8 cellular contexts compared by ENCODE assay signal in genomic region chr2:97992836-97993825, GRCh38. TPM values are rescaled to one million over a fixed set of nuclear protein-coding genes. Genes with fewer than 3 reads are reported as not detected.
DNase-seq lines count a peak whose midpoint lies in the region; TF ChIP-seq lines count a peak whose summit lies in the region.

No MANE protein-coding gene starts in this region.

- H3K4me1 ChIP-seq in neuron (ENCODE audit: insufficient read depth, low read length) (peaks cover 18% of the 10 kb centered on the region), neuronal stem cell (ENCODE audit: control insufficient read depth in 2 of 2, insufficient read depth in 1 of 2, low read depth in 1 of 2, low read length in 2 of 2) (peaks cover 3 to 11% of the 10 kb centered on the region in 2 donors)

- no peak for TF ChIP-seq CTCF in GM06990 (IDR thresholded peaks at IDR 0.05; ENCODE audit: insufficient read depth, low read length, poor library complexity, severe bottlenecking)
- TF ChIP-seq CTCF in NB4 (IDR thresholded peaks at IDR 0.05; ENCODE audit: low read depth, low read length), result no peak

- no peak overlapping the region for H3K4me2 ChIP-seq in neuronal stem cell (ENCODE audit: insufficient read depth, low read length, poor library complexity, severe bottlenecking)

- peaks cover 6% of the 10 kb centered on the region for H3K79me1 ChIP-seq in neuronal stem cell (ENCODE audit: low read depth, low read length)

- no peak overlapping the region for H3K27ac ChIP-seq in neuronal stem cell (replicated peaks; ENCODE audit: low read length)

- no peak overlapping the region for H4K8ac ChIP-seq in neuronal stem cell (ENCODE audit: low read depth, low read length)

- H3K36me3 ChIP-seq in GM06990 (ENCODE audit: control insufficient read depth, insufficient read depth, low read length) (no peaks in the 10 kb centered on the region), neuron (ENCODE audit: insufficient read depth, low read length) (no peaks in the 10 kb centered on the region), neuronal stem cell (replicated peaks in 1 of 2; ENCODE audit: control insufficient read depth in 2 of 2, insufficient read depth in 2 of 2, low read length in 2 of 2) (no peaks in the 10 kb centered on the region)

- TF ChIP-seq POLR2A in NB4 (IDR thresholded peaks at IDR 0.05; ENCODE audit: extremely low read depth, insufficient read length), result no peak

- H3K18ac ChIP-seq in neuronal stem cell (ENCODE audit: low read length), result no peak overlapping the region

- H3K27me3 ChIP-seq in GM06990 (replicated peaks; ENCODE audit: control insufficient read depth, insufficient read depth, low read length) (no peaks in the 10 kb centered on the region), neuron (ENCODE audit: insufficient read depth, low read length) (no peaks in the 10 kb centered on the region), neuronal stem cell (ENCODE audit: control insufficient read depth in 3 of 3, insufficient read depth in 3 of 3, low read depth in 1 of 3, low read length in 3 of 3) (no peaks in the 10 kb centered on the region)

- no peak overlapping the region for H2BK15ac ChIP-seq in neuronal stem cell (ENCODE audit: low read length)

- H3K23ac ChIP-seq in neuronal stem cell (ENCODE audit: low read depth, low read length, poor library complexity), result no peak overlapping the region

- DNase-seq in GM06990 (ENCODE audit: extremely low read depth, insufficient read length) (no peak), NB4 (ENCODE audit: low read depth) (no peak), dermis blood vessel endothelial cell (peak; percentile 7), NCI-H2081 treated with DMSO at 0.1 percent for 48 hours (lab: John Stamatoyannopoulos, UW) (no peak), NCI-H2107 (lab: John Stamatoyannopoulos, UW) (no peak), anterior cingulate cortex (lab: John Stamatoyannopoulos, UW) (no peak), neuronal stem cell (ENCODE audit: low spot score) (no peak)

- no peak overlapping the region for H2AK5ac ChIP-seq in neuronal stem cell (ENCODE audit: low read depth, low read length)

- no peak overlapping the region for H2AFZ ChIP-seq in neuron (ENCODE audit: low read depth, low read length)
- no peak overlapping the region for H2AFZ ChIP-seq in neuronal stem cell (ENCODE audit: low read length)

- H3K9ac ChIP-seq in neuronal stem cell (ENCODE audit: low read depth, low read length, poor library complexity), result no peak overlapping the region

- H4K91ac ChIP-seq in neuronal stem cell (ENCODE audit: low read depth, low read length, poor library complexity), result no peak overlapping the region

- no peak overlapping the region for H3K4ac ChIP-seq in neuronal stem cell (ENCODE audit: low read length)

- peak overlapping the region; percentile 86 for H3K4me3 ChIP-seq in GM06990 (replicated peaks; ENCODE audit: low read depth, low read length)
- peak overlapping the region; percentile 93 for H3K4me3 ChIP-seq in NB4 (ENCODE audit: low read depth, low read length)
- H3K4me3 ChIP-seq in neuron (ENCODE audit: low read length), result peak overlapping the region; percentile 81
- H3K4me3 ChIP-seq in neuronal stem cell (ENCODE audit: low read length in 2 of 2), result peak overlapping the region in 1 of 2 donors; percentile 77

- peaks cover 5% of the 10 kb centered on the region for H3K9me3 ChIP-seq in neuron (ENCODE audit: low read length)
- peaks cover 6 to 9% of the 10 kb centered on the region in 2 donors for H3K9me3 ChIP-seq in neuronal stem cell (replicated peaks in 1 of 2; ENCODE audit: control insufficient read depth in 2 of 2, insufficient read depth in 1 of 2, low read depth in 1 of 2, low read length in 2 of 2)

- H2BK120ac ChIP-seq in neuronal stem cell (ENCODE audit: low read depth, low read length), result no peak overlapping the region

- no CpG with 5 or more reads among the region's 3 CpGs for WGBS in neuronal stem cell (ENCODE audit: extremely low coverage in 2 of 2, insufficient read length in 2 of 2, insufficient replicate concordance in 1 of 2), 2 donors

- H3K14ac ChIP-seq in neuronal stem cell (ENCODE audit: low read length), result no peak overlapping the region

- no peak overlapping the region for H2BK12ac ChIP-seq in neuronal stem cell (ENCODE audit: low read length)

- H2BK5ac ChIP-seq in neuronal stem cell (ENCODE audit: low read length), result no peak overlapping the region

RNA-seq across cellular contexts. Expression of gene TMEM131, which starts 2.6 kb away (rescaled TPM):
- total RNA-seq in dermis blood vessel endothelial cell, result 22.3 and 30.9 TPM in 2 replicates
- polyA plus RNA-seq in neuronal stem cell (2013, experiment 1 of 2), result 21.7 TPM
- polyA plus RNA-seq in neuronal stem cell (2013, experiment 2 of 2), result 21.7 TPM
